Comparison of ENCODE assay signal across 30 cellular contexts in genomic region chr1:36905941-36906340, GRCh38.
"Had no signal": no experiment of that assay in that cellular context is flagged by ENCODE, and none has a peak within 500 bp of the region (broad histone marks: within the 10 kb centered on the region; RNA-seq: fewer than 3 reads in every experiment).

No MANE protein-coding gene starts in this region.

- H3K9me3 Mint-ChIP-seq: activated naive CD4-positive, alpha-beta T cell treated with anti-CD3 and anti-CD28 coated beads, Interleukin-2, amount 10 ng/mL, durations not matched to agents 7 days and 5 days; activated naive CD4-positive, alpha-beta T cell treated with anti-CD3 and anti-CD28 coated beads, Interleukin-2, amount 50 U/mL, for 72 hours; activated naive CD8-positive, alpha-beta T cell treated with anti-CD3 and anti-CD28 coated beads, Interleukin-2, amount 10 ng/mL, durations not matched to agents 7 days and 5 days; activated T-cell treated with anti-CD3 and anti-CD28 coated beads, Interleukin-2, amount 50 U/mL, for 24 hours; activated T-cell treated with anti-CD3 and anti-CD28 coated beads, Interleukin-2, amount 50 U/mL, for 72 hours; central memory CD8-positive, alpha-beta T cell; effector memory CD8-positive, alpha-beta T cell; T-helper 2 cell treated with Interferon-gamma antibody and Interleukin-4, amounts not matched to agents 5 μg/mL and 100 μg/mL, for 36 hours had no signal

- DNase-seq: activated B cell treated with CpG ODN at 0.5 μM for 24 hours; activated CD4-positive, alpha-beta T cell treated with anti-CD3 and anti-CD28 coated beads for 48 hours; activated CD4-positive, alpha-beta T cell treated with anti-CD3 and anti-CD28 coated beads, Interleukin-2, amount 50 U/mL, for 1 hour; activated CD4-positive, alpha-beta T cell treated with anti-CD3 and anti-CD28 coated beads, Interleukin-2, amount 50 U/mL, for 48 hours; activated CD8-positive, alpha-beta memory T cell treated with anti-CD3 and anti-CD28 coated beads, Interleukin-2, amount 50 U/mL, for 48 hours; activated gamma-delta T cell; activated naive CD4-positive, alpha-beta T cell; activated naive CD4-positive, alpha-beta T cell treated with anti-CD3 and anti-CD28 coated beads, Interleukin-2, amount 10 ng/mL, durations not matched to agents 7 days and 5 days; activated naive CD8-positive, alpha-beta T cell treated with anti-CD3 and anti-CD28 coated beads, Interleukin-2, amount 10 ng/mL, durations not matched to agents 7 days and 5 days; activated T-cell treated with anti-CD3 and anti-CD28 coated beads for 4 hours; activated T-cell treated with anti-CD3 and anti-CD28 coated beads, Interleukin-2, amount 50 U/mL, for 24 hours; activated T-cell treated with anti-CD3 and anti-CD28 coated beads, Interleukin-2, amount 50 U/mL, for 72 hours; brain microvascular endothelial cell; dorsolateral prefrontal cortex; effector CD4-positive, alpha-beta T cell; effector memory CD8-positive, alpha-beta T cell; erythroblast; esophagus squamous epithelium; foreskin melanocyte; T-helper 1 cell; T-helper 17 cell; T1000; WERI-Rb-1 had no signal

- H3K36me3 Mint-ChIP-seq: activated naive CD4-positive, alpha-beta T cell treated with anti-CD3 and anti-CD28 coated beads, Interleukin-2, amount 10 ng/mL, durations not matched to agents 7 days and 5 days; activated naive CD4-positive, alpha-beta T cell treated with anti-CD3 and anti-CD28 coated beads, Interleukin-2, amount 50 U/mL, for 72 hours; activated naive CD8-positive, alpha-beta T cell treated with anti-CD3 and anti-CD28 coated beads, Interleukin-2, amount 10 ng/mL, durations not matched to agents 7 days and 5 days had no signal

- H3K27ac Mint-ChIP-seq: activated B cell treated with CpG ODN at 0.5 μM for 24 hours; activated naive CD4-positive, alpha-beta T cell treated with anti-CD3 and anti-CD28 coated beads, Interleukin-2, amount 10 ng/mL, durations not matched to agents 7 days and 5 days; activated naive CD4-positive, alpha-beta T cell treated with anti-CD3 and anti-CD28 coated beads, Interleukin-2, amount 50 U/mL, for 72 hours; activated naive CD8-positive, alpha-beta T cell treated with anti-CD3 and anti-CD28 coated beads, Interleukin-2, amount 10 ng/mL, durations not matched to agents 7 days and 5 days; activated T-cell treated with anti-CD3 and anti-CD28 coated beads, Interleukin-2, amount 50 U/mL, for 24 hours; activated T-cell treated with anti-CD3 and anti-CD28 coated beads, Interleukin-2, amount 50 U/mL, for 72 hours; dendritic cell treated with granulocyte-macrophage colony-stimulating factor and Interleukin-4, amounts not matched to agents 40 ng/mL and 50 ng/mL, for 4 days; effector memory CD8-positive, alpha-beta T cell; T-helper 17 cell; T-helper 2 cell treated with Interferon-gamma antibody and Interleukin-4, amounts not matched to agents 5 μg/mL and 100 μg/mL, for 36 hours had no signal

- ATAC-seq: activated CD4-positive, CD25-positive, alpha-beta regulatory T cell treated with anti-CD3 and anti-CD28 coated beads, Interleukin-2, amount 50 U/mL, for 24 hours; activated naive CD4-positive, alpha-beta T cell treated with anti-CD3 and anti-CD28 coated beads, Interleukin-2, amount 50 U/mL, for 72 hours; activated T-cell treated with anti-CD3 and anti-CD28 coated beads, Interleukin-2, amount 50 U/mL, for 72 hours; effector memory CD8-positive, alpha-beta T cell; gastroesophageal sphincter; T-helper 17 cell had no signal

- H3K27ac ChIP-seq: brain microvascular endothelial cell, coronary artery, dorsolateral prefrontal cortex, esophagus squamous epithelium, gastroesophageal sphincter, WERI-Rb-1 had no signal

- H3K4me3 Mint-ChIP-seq: activated B cell treated with CpG ODN at 0.5 μM for 24 hours; activated naive CD4-positive, alpha-beta T cell treated with anti-CD3 and anti-CD28 coated beads, Interleukin-2, amount 10 ng/mL, durations not matched to agents 7 days and 5 days; activated naive CD8-positive, alpha-beta T cell treated with anti-CD3 and anti-CD28 coated beads, Interleukin-2, amount 10 ng/mL, durations not matched to agents 7 days and 5 days; activated T-cell treated with anti-CD3 and anti-CD28 coated beads, Interleukin-2, amount 50 U/mL, for 24 hours; activated T-cell treated with anti-CD3 and anti-CD28 coated beads, Interleukin-2, amount 50 U/mL, for 72 hours; central memory CD8-positive, alpha-beta T cell; dendritic cell treated with granulocyte-macrophage colony-stimulating factor and Interleukin-4, amounts not matched to agents 40 ng/mL and 50 ng/mL, for 4 days; effector memory CD8-positive, alpha-beta T cell; T-helper 17 cell; T-helper 2 cell treated with Interferon-gamma antibody and Interleukin-4, amounts not matched to agents 5 μg/mL and 100 μg/mL, for 36 hours had no signal

- H3K27me3 Mint-ChIP-seq: activated naive CD4-positive, alpha-beta T cell treated with anti-CD3 and anti-CD28 coated beads, Interleukin-2, amount 10 ng/mL, durations not matched to agents 7 days and 5 days had no signal

- H3K4me1 Mint-ChIP-seq: activated B cell treated with CpG ODN at 0.5 μM for 24 hours; activated naive CD4-positive, alpha-beta T cell treated with anti-CD3 and anti-CD28 coated beads, Interleukin-2, amount 10 ng/mL, durations not matched to agents 7 days and 5 days; activated naive CD8-positive, alpha-beta T cell treated with anti-CD3 and anti-CD28 coated beads, Interleukin-2, amount 10 ng/mL, durations not matched to agents 7 days and 5 days; central memory CD8-positive, alpha-beta T cell had no signal
